Comparison of ENCODE assay signal across 9 cellular contexts in the genomic region with DNA sequence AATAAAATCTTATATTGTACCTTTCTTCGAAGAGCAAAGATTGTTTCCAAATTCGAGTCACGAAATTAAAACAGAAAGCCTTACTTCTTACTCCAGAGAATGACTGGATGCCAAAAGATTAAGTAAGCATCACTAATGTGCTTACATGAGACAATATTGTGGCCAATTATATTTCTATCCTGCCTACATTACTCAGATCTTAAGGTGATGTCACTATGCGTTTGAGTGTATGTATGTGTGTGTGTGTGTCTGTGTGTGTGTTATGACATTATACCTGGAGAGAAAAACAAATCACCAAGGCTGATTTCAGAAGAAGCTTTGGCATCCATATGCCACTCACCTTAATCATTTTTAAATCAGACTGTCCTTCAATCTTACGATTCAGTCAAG.
DNase-seq lines count a peak whose midpoint lies in the region; ATAC-seq and TF ChIP-seq lines count a peak whose summit lies in the region.
"Had no signal": no experiment of that assay in that cellular context is flagged by ENCODE, and none has a peak within 500 bp of the region (broad histone marks: within the 10 kb centered on the region; RNA-seq: fewer than 3 reads in every experiment).

No MANE protein-coding gene starts in this region.

- WGBS in IMR-90 (ENCODE audit: extremely low coverage in 2 of 2, insufficient read length in 1 of 2), 2 experiments, result no CpG with 5 or more reads among the region's 5 CpGs
- WGBS in spleen, 5 donors, result 63 to 79% (median 72%) methylated on average over 5 of the region's 5 CpGs

- no peak overlapping the region for H3K4me2 ChIP-seq in IMR-90 (ENCODE audit: low read depth, low read length)

- no peak overlapping the region for H3K56ac ChIP-seq in IMR-90 (ENCODE audit: extremely low read depth, insufficient read depth, low read length)

- no peak overlapping the region for H4K91ac ChIP-seq in IMR-90 (ENCODE audit: insufficient read depth, low read depth, low read length)

- no peak overlapping the region for H3K18ac ChIP-seq in IMR-90 (ENCODE audit: low read depth, low read length)

- no peak overlapping the region for H4K5ac ChIP-seq in IMR-90 (ENCODE audit: low read depth, low read length)

- no peak for TF ChIP-seq RAD21 in IMR-90 (IDR thresholded peaks at IDR 0.05; ENCODE audit: low read length)

- H2BK15ac ChIP-seq in IMR-90 (ENCODE audit: low read depth, low read length), result no peak overlapping the region

- no peaks in the 10 kb centered on the region for H3K36me3 ChIP-seq in IMR-90 (ENCODE audit: control insufficient read depth, insufficient read depth, low read length)
- H3K36me3 ChIP-seq in spleen, result no peaks in the 10 kb centered on the region

- in situ Hi-C loops in IMR-90 (cut with MboI; ENCODE audit: low sequenced_read_pairs) (no loop called here), astrocyte of the cerebellum (cut with HindIII; ENCODE audit: low sequenced_read_pairs) (no loop called here)

- no peak overlapping the region for H2AK9ac ChIP-seq in IMR-90 (replicated peaks; ENCODE audit: low read depth, low read length, poor library complexity)

- no peaks in the 10 kb centered on the region for H4K20me1 ChIP-seq in IMR-90 (ENCODE audit: insufficient read depth, low read length)

- H3K4ac ChIP-seq in IMR-90 (ENCODE audit: low read depth, low read length), result no peak overlapping the region

- no peak overlapping the region for H3K27ac ChIP-seq in IMR-90 (ENCODE audit: insufficient read depth, low read length)
- peak overlapping the region in 2 of 8 donors; percentile 2 to 20 for H3K27ac ChIP-seq in spleen

- intact Hi-C loops in IMR-90 (cut with micrococcal nuclease), result no loop called here
- intact Hi-C loops in spleen (cut with DNase I; ENCODE audit: low total_unique reads), result no loop called here

- no peak overlapping the region for H3K9ac ChIP-seq in IMR-90 (ENCODE audit: low read depth, low read length)

- dilution Hi-C loops in IMR-90 (cut with HindIII; ENCODE audit: low sequenced_read_pairs, unreplicated experiment), result no loop called here

- DNase-seq in stimulated activated CD4-positive, alpha-beta T cell treated with anti-CD3 and anti-CD28 coated beads, Interleukin-15, amount 100 ng/mL, for 24 hours, result peak; percentile 21
- DNase-seq in stimulated activated CD4-positive, alpha-beta T cell treated with anti-CD3 and anti-CD28 coated beads, Interleukin-1b, Interleukin-23, amount 100 ng/mL, for 48 hours, result no peak
- DNase-seq in IMR-90, result peak; percentile 6
- DNase-seq in astrocyte of the cerebellum (ENCODE audit: low read depth), result peak; percentile 79
- no peak for DNase-seq in stimulated activated naive CD8-positive, alpha-beta T cell treated with anti-CD3 and anti-CD28 coated beads, Interleukin-15, Interleukin-2, amounts not matched to agents 100 U/mL and 50 U/mL, for 24 hours
- DNase-seq in spleen, result no peak
- no peak for DNase-seq in NCI-H1105 treated with DMSO at 0.1 percent for 48 hours (lab: John Stamatoyannopoulos, UW)
- no peak for DNase-seq in NCI-H1092 (lab: John Stamatoyannopoulos, UW)
- DNase-seq: hippocampal formation had no signal

- H3K14ac ChIP-seq in IMR-90 (replicated peaks; ENCODE audit: low read depth, low read length), result no peak overlapping the region

- H2BK120ac ChIP-seq in IMR-90 (ENCODE audit: low read depth, low read length), result no peak overlapping the region

- H4K8ac ChIP-seq in IMR-90 (ENCODE audit: low read depth in 2 of 2, low read length in 2 of 2), result no peak overlapping the region

- CTCF ChIA-PET in IMR-90 (lab: Yijun Ruan, JAX), result interaction anchor here (0.6 kb wide), 1 partner anchor 1650 kb away, joined by 4 read pairs; no protein-coding TSS in a partner anchor

- TF ChIP-seq POLR2A in IMR-90 (IDR thresholded peaks at IDR 0.05; ENCODE audit: low read depth, low read length), result no peak
- no peak for TF ChIP-seq POLR2A in spleen (IDR thresholded peaks at IDR 0.05)

- H3K9me1 ChIP-seq in IMR-90 (ENCODE audit: insufficient read depth, low read length), result no peaks in the 10 kb centered on the region

- no peak for ATAC-seq in IMR-90 (ENCODE audit: low read depth)
- ATAC-seq in stimulated activated naive CD8-positive, alpha-beta T cell treated with anti-CD3 and anti-CD28 coated beads, Interleukin-15, Interleukin-2, amounts not matched to agents 100 U/mL and 50 U/mL, for 24 hours, result peak; percentile 66

- no peak overlapping the region for H2BK20ac ChIP-seq in IMR-90 (ENCODE audit: low read depth, low read length)

- BruUV-seq in IMR-90 (replicated peaks; lab: Mats Ljungman, UMichigan), result no TSS peak

- H3K27me3 ChIP-seq in IMR-90 (ENCODE audit: control insufficient read depth, insufficient read depth, low read length), result no peaks in the 10 kb centered on the region
- no peaks in the 10 kb centered on the region for H3K27me3 ChIP-seq in spleen (replicated peaks in 1 of 7)

- H3K4me1 ChIP-seq in IMR-90 (ENCODE audit: control insufficient read depth, insufficient read depth, low read length) (no peaks in the 10 kb centered on the region), spleen (peaks cover 0 to 14% (median 0%) of the 10 kb centered on the region in 6 donors)

- H2AFZ ChIP-seq in IMR-90 (replicated peaks; ENCODE audit: low read length, poor library complexity), result no peak overlapping the region

- no peak overlapping the region for H2BK5ac ChIP-seq in IMR-90 (ENCODE audit: low read depth, low read length, poor library complexity, severe bottlenecking)

- no peaks in the 10 kb centered on the region for H3K79me1 ChIP-seq in IMR-90 (ENCODE audit: low read depth in 1 of 2, low read length in 2 of 2)

- TF ChIP-seq CTCF in IMR-90 (conservative IDR thresholded peaks at IDR 0.05; ENCODE audit: low read depth, low read length), result no peak
- TF ChIP-seq CTCF in astrocyte of the cerebellum (IDR thresholded peaks at IDR 0.05; ENCODE audit: low read depth, low read length, missing control alignments), result no peak
- no peak for TF ChIP-seq CTCF in spleen (IDR thresholded peaks at IDR 0.05 in 8 of 11, conservative IDR thresholded peaks at IDR 0.05 in 3 of 11)

- POLR2A ChIA-PET in IMR-90 (lab: Charles Lee; ENCODE audit: unreplicated experiment), result no interaction called here

- no peak overlapping the region for H3K23ac ChIP-seq in IMR-90 (ENCODE audit: low read depth, low read length)

- H3K9me3 ChIP-seq in IMR-90 (ENCODE audit: control insufficient read depth, insufficient read depth, low read length) (no peaks in the 10 kb centered on the region), spleen (no peaks in the 10 kb centered on the region)

- H3K4me3 ChIP-seq in IMR-90 (ENCODE audit: insufficient read depth, low read depth, low read length) (no peak overlapping the region), astrocyte of the cerebellum (ENCODE audit: low read depth, low read length) (no peak overlapping the region), spleen (no peak overlapping the region)

- H2AK5ac ChIP-seq in IMR-90 (ENCODE audit: low read depth, low read length), result no peak overlapping the region

TF ChIP-seq in IMR-90, 13 proteins besides CTCF, POLR2A, EP300 and RAD21:
- TF ChIP-seq CHD1 (IDR thresholded peaks at IDR 0.05; ENCODE audit: low read depth, low read length) (no peak), MAFK (IDR thresholded peaks at IDR 0.05; ENCODE audit: low read depth, low read length) (no peak), NFE2L2 (IDR thresholded peaks at IDR 0.05; ENCODE audit: low read depth, low read length) (no peak), SMC3 (IDR thresholded peaks at IDR 0.05; ENCODE audit: low read depth, low read length) (no peak), CEBPB (IDR thresholded peaks at IDR 0.05; ENCODE audit: low read depth, low read length) (no peak)

Comparison
In these comparisons a context has a peak if more than half of its experiments do, and no peak if none do; other contexts are left out.
1. DNase-seq: peak in stimulated activated CD4-positive, alpha-beta T cell treated with anti-CD3 and anti-CD28 coated beads, Interleukin-15, amount 100 ng/mL, for 24 hours (single experiment), IMR-90 (single experiment) and astrocyte of the cerebellum (single experiment); none in stimulated activated CD4-positive, alpha-beta T cell treated with anti-CD3 and anti-CD28 coated beads, Interleukin-1b, Interleukin-23, amount 100 ng/mL, for 48 hours (single experiment), stimulated activated naive CD8-positive, alpha-beta T cell treated with anti-CD3 and anti-CD28 coated beads, Interleukin-15, Interleukin-2, amounts not matched to agents 100 U/mL and 50 U/mL, for 24 hours (single experiment), spleen (single experiment), NCI-H1105 treated with DMSO at 0.1 percent for 48 hours (single experiment) and NCI-H1092 (single experiment).